ENCODE assay signal across 1 cellular context in genomic region chr6:158572653-158573541, GRCh38.
TF ChIP-seq lines count a peak whose summit lies in the region.

No MANE protein-coding gene starts in this region.

TF ChIP-seq in HepG2, 621 proteins besides CTCF, POLR2A, EP300 and RAD21 (continued from another document and continues in another):
- TF ChIP-seq ZNF546 (CRISPR knock-in tag; conservative IDR thresholded peaks at IDR 0.05) (0 out of 2 replicates have a peak, but pooled peaks have one; percentile 10), TARDBP (CRISPR knock-in tag; IDR thresholded peaks at IDR 0.05) (peak; percentile 69; the same call in 1 of the 2 replicates), ZBTB42 (CRISPR knock-in tag; IDR thresholded peaks at IDR 0.05) (no peak), TEAD3 (CRISPR knock-in tag; optimal IDR thresholded peaks at IDR 0.05; ENCODE audit: borderline replicate concordance) (no peak), FOXK2 (IDR thresholded peaks at IDR 0.05) (no peak), YY1 (IDR thresholded peaks at IDR 0.05; ENCODE audit: insufficient read depth, insufficient replicate concordance, low read depth, low read length) (no peak), ZNF710 (CRISPR knock-in tag; IDR thresholded peaks at IDR 0.05; ENCODE audit: borderline replicate concordance) (0 out of 2 replicates have a peak, but pooled peaks have one; percentile 1), ZFP90 (CRISPR knock-in tag; IDR thresholded peaks at IDR 0.05; ENCODE audit: borderline replicate concordance) (no peak), KMT2B (CRISPR knock-in tag; IDR thresholded peaks at IDR 0.05) (no peak), NFYB (CRISPR knock-in tag; IDR thresholded peaks at IDR 0.05) (no peak), CCAR2 (optimal IDR thresholded peaks at IDR 0.05; ENCODE audit: low read depth, low read length) (no peak), ATAD3A (CRISPR knock-in tag; IDR thresholded peaks at IDR 0.05) (no peak), HIC2 (CRISPR knock-in tag; IDR thresholded peaks at IDR 0.05; ENCODE audit: low read depth) (no peak), SP2 (CRISPR knock-in tag; IDR thresholded peaks at IDR 0.05) (no peak; the same call in 1 of the 2 replicates), RBFOX2 (IDR thresholded peaks at IDR 0.05; ENCODE audit: low read depth, low read length) (peak; percentile 57), TEF (CRISPR knock-in tag; IDR thresholded peaks at IDR 0.05) (no peak), ZNF24 (IDR thresholded peaks at IDR 0.05) (no peak), MED13 (CRISPR knock-in tag; IDR thresholded peaks at IDR 0.05) (no peak), HINFP (CRISPR knock-in tag; IDR thresholded peaks at IDR 0.05; ENCODE audit: low read depth) (no peak), ZNF136 (CRISPR knock-in tag; IDR thresholded peaks at IDR 0.05; ENCODE audit: low read depth) (no peak), AGO2 (optimal IDR thresholded peaks at IDR 0.05; ENCODE audit: low read depth, low read length) (peak; percentile 49), GTF3A (CRISPR knock-in tag; conservative IDR thresholded peaks at IDR 0.05) (no peak), NFRKB (IDR thresholded peaks at IDR 0.05) (no peak), ZNF674 (CRISPR knock-in tag; IDR thresholded peaks at IDR 0.05; ENCODE audit: low read depth) (0 out of 2 replicates have a peak, but pooled peaks have one; percentile 56), RFX1 (IDR thresholded peaks at IDR 0.05) (no peak), CCDC6 (CRISPR knock-in tag; IDR thresholded peaks at IDR 0.05) (peak; percentile 20; the same call in 1 of the 2 replicates), LBX2 (CRISPR knock-in tag; IDR thresholded peaks at IDR 0.05; ENCODE audit: borderline replicate concordance) (0 out of 2 replicates have a peak, but pooled peaks have one; percentile 2), ZNF639 (CRISPR knock-in tag; conservative IDR thresholded peaks at IDR 0.05) (no peak), GLMP (CRISPR knock-in tag; IDR thresholded peaks at IDR 0.05; ENCODE audit: borderline replicate concordance) (no peak), U2AF1 (optimal IDR thresholded peaks at IDR 0.05; ENCODE audit: low read depth, low read length) (no peak), ZNF850 (CRISPR knock-in tag; conservative IDR thresholded peaks at IDR 0.05) (peak; percentile 81; the same call in 1 of the 2 replicates), ZNF17 (CRISPR knock-in tag; IDR thresholded peaks at IDR 0.05) (no peak), ZNF530 (CRISPR knock-in tag; IDR thresholded peaks at IDR 0.05; ENCODE audit: low read depth) (no peak), ESRRA (CRISPR knock-in tag; IDR thresholded peaks at IDR 0.05; ENCODE audit: low read depth) (no peak), ZNF703 (CRISPR knock-in tag; IDR thresholded peaks at IDR 0.05; ENCODE audit: borderline replicate concordance) (0 out of 2 replicates have a peak, but pooled peaks have one; percentile 36), SAP130 (CRISPR knock-in tag; IDR thresholded peaks at IDR 0.05; ENCODE audit: low read depth) (no peak; the same call in 1 of the 2 replicates), DR1 (CRISPR knock-in tag; IDR thresholded peaks at IDR 0.05) (no peak), BRF2 (CRISPR knock-in tag; IDR thresholded peaks at IDR 0.05) (no peak), ZNF564 (CRISPR knock-in tag; IDR thresholded peaks at IDR 0.05) (0 out of 2 replicates have a peak, but pooled peaks have one; percentile 22), ZNF761 (CRISPR knock-in tag; conservative IDR thresholded peaks at IDR 0.05) (peak; percentile 4; the same call in 1 of the 2 replicates), GLI4 (CRISPR knock-in tag; IDR thresholded peaks at IDR 0.05; ENCODE audit: borderline replicate concordance) (no peak), JUNB (CRISPR knock-in tag; IDR thresholded peaks at IDR 0.05; ENCODE audit: borderline replicate concordance) (peak; percentile 65; the same call in 1 of the 2 replicates), ZSCAN25 (CRISPR knock-in tag; IDR thresholded peaks at IDR 0.05) (no peak), POLR2AphosphoS2 (IDR thresholded peaks at IDR 0.05; ENCODE audit: low read depth, low read length) (no peak), PPARG (CRISPR knock-in tag; conservative IDR thresholded peaks at IDR 0.05) (no peak), ZFAT (CRISPR knock-in tag; conservative IDR thresholded peaks at IDR 0.05) (no peak), ZSCAN12 (CRISPR knock-in tag; IDR thresholded peaks at IDR 0.05) (no peak), ZNF343 (CRISPR knock-in tag; IDR thresholded peaks at IDR 0.05) (0 out of 2 replicates have a peak, but pooled peaks have one; percentile 0), FOXO4 (CRISPR knock-in tag; conservative IDR thresholded peaks at IDR 0.05) (peak; percentile 97; the same call in 1 of the 2 replicates), HMG20A (CRISPR knock-in tag; IDR thresholded peaks at IDR 0.05; ENCODE audit: borderline replicate concordance) (no peak), CREBL2 (CRISPR knock-in tag; IDR thresholded peaks at IDR 0.05; ENCODE audit: borderline replicate concordance) (no peak), ZNF124 (CRISPR knock-in tag; IDR thresholded peaks at IDR 0.05) (peak; percentile 4; the same call in 1 of the 2 replicates), ZSCAN9 (CRISPR knock-in tag; IDR thresholded peaks at IDR 0.05; ENCODE audit: borderline replicate concordance) (no peak), NRL (CRISPR knock-in tag; IDR thresholded peaks at IDR 0.05; ENCODE audit: borderline replicate concordance) (peak; percentile 17; the same call in 1 of the 2 replicates)
